1 cellular context compared by ENCODE assay signal in the genomic region with DNA sequence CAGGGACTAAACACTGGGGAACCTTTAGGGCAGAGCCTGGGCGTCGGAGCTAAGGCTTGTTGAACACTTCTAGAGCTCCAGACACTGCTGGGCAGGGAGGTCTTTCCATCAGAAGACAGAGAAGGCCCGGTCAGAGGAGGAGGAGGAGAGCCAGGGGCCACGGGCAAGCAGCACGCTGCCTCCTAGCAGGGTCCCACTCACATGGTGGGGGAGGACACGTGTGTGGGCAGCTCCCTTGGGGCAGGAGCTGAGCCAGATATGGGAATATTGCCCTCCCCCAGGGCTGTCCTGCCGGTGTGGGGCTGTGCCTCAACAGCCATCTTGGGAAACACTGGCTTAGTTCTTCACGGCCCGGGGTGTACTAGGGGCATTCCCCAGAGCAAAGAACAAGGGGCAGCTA.
TF ChIP-seq lines count a peak whose summit lies in the region.

No MANE protein-coding gene starts in this region.

TF ChIP-seq in H1, 55 proteins besides CTCF, POLR2A, EP300 and RAD21 (continued from another document):
- TF ChIP-seq, protein P1, sequence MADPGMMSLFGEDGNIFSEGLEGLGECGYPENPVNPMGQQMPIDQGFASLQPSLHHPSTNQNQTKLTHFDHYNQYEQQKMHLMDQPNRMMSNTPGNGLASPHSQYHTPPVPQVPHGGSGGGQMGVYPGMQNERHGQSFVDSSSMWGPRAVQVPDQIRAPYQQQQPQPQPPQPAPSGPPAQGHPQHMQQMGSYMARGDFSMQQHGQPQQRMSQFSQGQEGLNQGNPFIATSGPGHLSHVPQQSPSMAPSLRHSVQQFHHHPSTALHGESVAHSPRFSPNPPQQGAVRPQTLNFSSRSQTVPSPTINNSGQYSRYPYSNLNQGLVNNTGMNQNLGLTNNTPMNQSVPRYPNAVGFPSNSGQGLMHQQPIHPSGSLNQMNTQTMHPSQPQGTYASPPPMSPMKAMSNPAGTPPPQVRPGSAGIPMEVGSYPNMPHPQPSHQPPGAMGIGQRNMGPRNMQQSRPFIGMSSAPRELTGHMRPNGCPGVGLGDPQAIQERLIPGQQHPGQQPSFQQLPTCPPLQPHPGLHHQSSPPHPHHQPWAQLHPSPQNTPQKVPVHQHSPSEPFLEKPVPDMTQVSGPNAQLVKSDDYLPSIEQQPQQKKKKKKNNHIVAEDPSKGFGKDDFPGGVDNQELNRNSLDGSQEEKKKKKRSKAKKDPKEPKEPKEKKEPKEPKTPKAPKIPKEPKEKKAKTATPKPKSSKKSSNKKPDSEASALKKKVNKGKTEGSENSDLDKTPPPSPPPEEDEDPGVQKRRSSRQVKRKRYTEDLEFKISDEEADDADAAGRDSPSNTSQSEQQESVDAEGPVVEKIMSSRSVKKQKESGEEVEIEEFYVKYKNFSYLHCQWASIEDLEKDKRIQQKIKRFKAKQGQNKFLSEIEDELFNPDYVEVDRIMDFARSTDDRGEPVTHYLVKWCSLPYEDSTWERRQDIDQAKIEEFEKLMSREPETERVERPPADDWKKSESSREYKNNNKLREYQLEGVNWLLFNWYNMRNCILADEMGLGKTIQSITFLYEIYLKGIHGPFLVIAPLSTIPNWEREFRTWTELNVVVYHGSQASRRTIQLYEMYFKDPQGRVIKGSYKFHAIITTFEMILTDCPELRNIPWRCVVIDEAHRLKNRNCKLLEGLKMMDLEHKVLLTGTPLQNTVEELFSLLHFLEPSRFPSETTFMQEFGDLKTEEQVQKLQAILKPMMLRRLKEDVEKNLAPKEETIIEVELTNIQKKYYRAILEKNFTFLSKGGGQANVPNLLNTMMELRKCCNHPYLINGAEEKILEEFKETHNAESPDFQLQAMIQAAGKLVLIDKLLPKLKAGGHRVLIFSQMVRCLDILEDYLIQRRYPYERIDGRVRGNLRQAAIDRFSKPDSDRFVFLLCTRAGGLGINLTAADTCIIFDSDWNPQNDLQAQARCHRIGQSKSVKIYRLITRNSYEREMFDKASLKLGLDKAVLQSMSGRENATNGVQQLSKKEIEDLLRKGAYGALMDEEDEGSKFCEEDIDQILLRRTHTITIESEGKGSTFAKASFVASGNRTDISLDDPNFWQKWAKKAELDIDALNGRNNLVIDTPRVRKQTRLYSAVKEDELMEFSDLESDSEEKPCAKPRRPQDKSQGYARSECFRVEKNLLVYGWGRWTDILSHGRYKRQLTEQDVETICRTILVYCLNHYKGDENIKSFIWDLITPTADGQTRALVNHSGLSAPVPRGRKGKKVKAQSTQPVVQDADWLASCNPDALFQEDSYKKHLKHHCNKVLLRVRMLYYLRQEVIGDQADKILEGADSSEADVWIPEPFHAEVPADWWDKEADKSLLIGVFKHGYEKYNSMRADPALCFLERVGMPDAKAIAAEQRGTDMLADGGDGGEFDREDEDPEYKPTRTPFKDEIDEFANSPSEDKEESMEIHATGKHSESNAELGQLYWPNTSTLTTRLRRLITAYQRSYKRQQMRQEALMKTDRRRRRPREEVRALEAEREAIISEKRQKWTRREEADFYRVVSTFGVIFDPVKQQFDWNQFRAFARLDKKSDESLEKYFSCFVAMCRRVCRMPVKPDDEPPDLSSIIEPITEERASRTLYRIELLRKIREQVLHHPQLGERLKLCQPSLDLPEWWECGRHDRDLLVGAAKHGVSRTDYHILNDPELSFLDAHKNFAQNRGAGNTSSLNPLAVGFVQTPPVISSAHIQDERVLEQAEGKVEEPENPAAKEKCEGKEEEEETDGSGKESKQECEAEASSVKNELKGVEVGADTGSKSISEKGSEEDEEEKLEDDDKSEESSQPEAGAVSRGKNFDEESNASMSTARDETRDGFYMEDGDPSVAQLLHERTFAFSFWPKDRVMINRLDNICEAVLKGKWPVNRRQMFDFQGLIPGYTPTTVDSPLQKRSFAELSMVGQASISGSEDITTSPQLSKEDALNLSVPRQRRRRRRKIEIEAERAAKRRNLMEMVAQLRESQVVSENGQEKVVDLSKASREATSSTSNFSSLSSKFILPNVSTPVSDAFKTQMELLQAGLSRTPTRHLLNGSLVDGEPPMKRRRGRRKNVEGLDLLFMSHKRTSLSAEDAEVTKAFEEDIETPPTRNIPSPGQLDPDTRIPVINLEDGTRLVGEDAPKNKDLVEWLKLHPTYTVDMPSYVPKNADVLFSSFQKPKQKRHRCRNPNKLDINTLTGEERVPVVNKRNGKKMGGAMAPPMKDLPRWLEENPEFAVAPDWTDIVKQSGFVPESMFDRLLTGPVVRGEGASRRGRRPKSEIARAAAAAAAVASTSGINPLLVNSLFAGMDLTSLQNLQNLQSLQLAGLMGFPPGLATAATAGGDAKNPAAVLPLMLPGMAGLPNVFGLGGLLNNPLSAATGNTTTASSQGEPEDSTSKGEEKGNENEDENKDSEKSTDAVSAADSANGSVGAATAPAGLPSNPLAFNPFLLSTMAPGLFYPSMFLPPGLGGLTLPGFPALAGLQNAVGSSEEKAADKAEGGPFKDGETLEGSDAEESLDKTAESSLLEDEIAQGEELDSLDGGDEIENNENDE (IDR thresholded peaks at IDR 0.05; ENCODE audit: insufficient replicate concordance, low read length) = no peak
- no peak for TF ChIP-seq FOSL1 (IDR thresholded peaks at IDR 0.05; ENCODE audit: insufficient read depth, low read depth, low read length)
- no peak for TF ChIP-seq TAF1 (IDR thresholded peaks at IDR 0.05; ENCODE audit: low read depth, low read length)
- TF ChIP-seq CBX5 (IDR thresholded peaks at IDR 0.05; ENCODE audit: low read depth, low read length) = no peak
- no peak for TF ChIP-seq ASH2L (IDR thresholded peaks at IDR 0.05; ENCODE audit: low read length)
- no peak for TF ChIP-seq SIRT6 (IDR thresholded peaks at IDR 0.05; ENCODE audit: low read length)
- TF ChIP-seq JUN (IDR thresholded peaks at IDR 0.05; ENCODE audit: low read depth, low read length) = no peak
- TF ChIP-seq SP1 (IDR thresholded peaks at IDR 0.05; ENCODE audit: low read depth, low read length) = no peak
- TF ChIP-seq KDM4A (IDR thresholded peaks at IDR 0.05; ENCODE audit: low read depth, low read length, severe bottlenecking) = no peak
- TF ChIP-seq KDM1A (IDR thresholded peaks at IDR 0.05; ENCODE audit: borderline replicate concordance, low read length) = no peak
- TF ChIP-seq, protein P2, sequence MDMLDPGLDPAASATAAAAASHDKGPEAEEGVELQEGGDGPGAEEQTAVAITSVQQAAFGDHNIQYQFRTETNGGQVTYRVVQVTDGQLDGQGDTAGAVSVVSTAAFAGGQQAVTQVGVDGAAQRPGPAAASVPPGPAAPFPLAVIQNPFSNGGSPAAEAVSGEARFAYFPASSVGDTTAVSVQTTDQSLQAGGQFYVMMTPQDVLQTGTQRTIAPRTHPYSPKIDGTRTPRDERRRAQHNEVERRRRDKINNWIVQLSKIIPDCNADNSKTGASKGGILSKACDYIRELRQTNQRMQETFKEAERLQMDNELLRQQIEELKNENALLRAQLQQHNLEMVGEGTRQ (IDR thresholded peaks at IDR 0.05; ENCODE audit: low read length) = no peak
- TF ChIP-seq, protein P3, sequence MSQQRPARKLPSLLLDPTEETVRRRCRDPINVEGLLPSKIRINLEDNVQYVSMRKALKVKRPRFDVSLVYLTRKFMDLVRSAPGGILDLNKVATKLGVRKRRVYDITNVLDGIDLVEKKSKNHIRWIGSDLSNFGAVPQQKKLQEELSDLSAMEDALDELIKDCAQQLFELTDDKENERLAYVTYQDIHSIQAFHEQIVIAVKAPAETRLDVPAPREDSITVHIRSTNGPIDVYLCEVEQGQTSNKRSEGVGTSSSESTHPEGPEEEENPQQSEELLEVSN (IDR thresholded peaks at IDR 0.05) = no peak
TF ChIP-seq in H1: peak in this region for 0.
